ENCODE assay signal across 10 cellular contexts in the genomic region with DNA sequence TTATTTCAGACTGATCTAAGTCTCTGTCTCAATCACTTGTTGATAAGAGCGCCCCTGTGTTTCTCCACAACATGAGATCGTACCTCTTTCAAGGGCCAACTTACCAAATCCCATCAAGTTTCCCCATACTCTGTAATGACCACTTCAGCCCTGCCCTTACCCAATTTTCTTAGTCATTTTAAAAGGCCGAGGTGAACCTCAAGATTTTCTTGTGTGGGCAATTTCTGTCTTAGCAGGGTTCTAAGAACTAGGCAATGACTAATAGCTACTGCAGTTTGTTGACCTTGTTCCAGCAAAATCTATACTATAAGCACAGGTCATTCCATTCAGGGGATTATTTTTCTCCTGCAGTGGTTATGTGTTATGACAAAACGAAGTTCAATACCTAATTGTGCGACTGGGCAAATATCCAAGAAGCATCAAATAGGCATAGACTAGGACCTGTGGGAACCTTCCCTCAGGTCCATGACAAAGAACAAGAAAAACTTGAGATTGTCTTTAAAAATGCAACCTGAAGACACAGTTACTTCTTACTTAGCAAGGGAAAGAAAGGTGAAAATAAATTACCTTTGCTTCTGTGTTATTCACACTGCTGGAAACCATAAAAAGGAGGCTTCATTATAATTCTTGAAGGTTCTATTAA. TPM values are rescaled to one million over a fixed set of nuclear protein-coding genes. Genes with fewer than 3 reads are reported as not detected.
DNase-seq lines count a peak whose midpoint lies in the region; ATAC-seq, FAIRE-seq and TF ChIP-seq lines count a peak whose summit lies in the region.
"Had no signal": no experiment of that assay in that cellular context is flagged by ENCODE, and none has a peak within 500 bp of the region (broad histone marks: within the 10 kb centered on the region; RNA-seq: fewer than 3 reads in every experiment).

No MANE protein-coding gene starts in this region.

- H3K4me3 ChIP-seq in kidney (ENCODE audit: low read length in 2 of 2): peak overlapping the region; percentile 50 to 61
- H3K4me3 ChIP-seq: lung had no signal

- no peak overlapping the region for H3K9ac ChIP-seq in kidney (ENCODE audit: low read length in 2 of 2)

- H3K27ac Mint-ChIP-seq in T-cell: peak overlapping the region; percentile 24 to 77

- DNase-seq in GM12892 (ENCODE audit: insufficient read length) (no peak), T-cell (no peak), kidney (no peak), C1 segment of cervical spinal cord (lab: John Stamatoyannopoulos, UW) (no peak), NCI-H774 (lab: John Stamatoyannopoulos, UW) (no peak), Right ventricle myocardium inferior (ENCODE audit: missing footprints) (no peak)
- no peak for DNase-seq in stimulated activated CD8-positive, alpha-beta memory T cell treated with anti-CD3 and anti-CD28 coated beads, Interleukin-4, amount 100 ng/mL, for 48 hours
- DNase-seq: activated gamma-delta T cell treated with Interleukin-2 at 50 U/mL for 16 hours had no signal

- CTCF ChIA-PET in T-cell (lab: Charles Lee): interaction anchor here in 1 of 2 donors (0.6 kb wide), 1 partner anchor 138 kb away, joined by 3 read pairs; no protein-coding TSS in a partner anchor

- H3K9me3 Mint-ChIP-seq in T-cell: peaks cover 9 to 22% (median 10%) of the 10 kb centered on the region in 3 donors

- H3K27me3 Mint-ChIP-seq in T-cell: peaks cover 0 to 2% of the 10 kb centered on the region in 2 donors

- intact Hi-C loops in kidney (cut with DNase I): no loop called here
- intact Hi-C loops in Right ventricle myocardium inferior (cut with DNase I): no loop called here

- peaks cover 0 to 4% of the 10 kb centered on the region in 2 donors for H3K9me3 ChIP-seq in kidney (ENCODE audit: control insufficient read depth in 1 of 2, low read length in 2 of 2)

- ATAC-seq in HG02623 (IDR thresholded peaks at IDR 0.05; ENCODE audit: unreplicated experiment): peak; percentile 72
- ATAC-seq in T-cell (replicated peaks in 1 of 4): no peak
- ATAC-seq in Right ventricle myocardium inferior: no peak

- H3K36me3 Mint-ChIP-seq in T-cell: peaks cover 19% of the 10 kb centered on the region

- peak overlapping the region; percentile 67 to 76 (median 70) for H3K4me3 Mint-ChIP-seq in T-cell

- H3K4me1 ChIP-seq in kidney (ENCODE audit: control insufficient read depth in 1 of 2, insufficient read depth in 1 of 2, low read depth in 1 of 2, low read length in 2 of 2): no peaks in the 10 kb centered on the region

- no peaks in the 10 kb centered on the region for H3K36me3 ChIP-seq in kidney (ENCODE audit: control insufficient read depth in 1 of 2, insufficient read depth in 2 of 2, low read length in 2 of 2)

- POLR2A ChIA-PET in T-cell (lab: Charles Lee): no interaction called here

- peaks cover 10 to 19% (median 14%) of the 10 kb centered on the region in 3 donors for H3K4me1 Mint-ChIP-seq in T-cell

- no peak for TF ChIP-seq POLR2A in GM12892 (IDR thresholded peaks at IDR 0.05; ENCODE audit: low read depth, low read length)

- H3K27ac ChIP-seq in kidney (ENCODE audit: low read depth in 2 of 2, low read length in 2 of 2): no peak overlapping the region

- peak; percentile 50 for FAIRE-seq in GM12892 (lab: Jason Lieb, UNC)
- no peak for FAIRE-seq in kidney (lab: Jason Lieb, UNC)

- TF ChIP-seq CTCF in kidney (IDR thresholded peaks at IDR 0.05; ENCODE audit: borderline replicate concordance, extremely low read depth, insufficient read depth): no peak

RNA-seq across cellular contexts. Expression of a gene that starts 53.2 kb away (rescaled TPM):
- polyA plus RNA-seq in GM12892 (2012; ENCODE audit: missing spikeins): 33.5 TPM
- total RNA-seq in T-cell (10 to 100 TPM; 34.9 to 50.6 (median 42.3) TPM), kidney (79.1 TPM), Right ventricle myocardium inferior (6.8 TPM)
- polyA plus RNA-seq in kidney (ENCODE audit: insufficient read depth, low read depth, low replicate concordance): 23.3 TPM
